ENCODE assay signal across 2 cellular contexts in the genomic region with DNA sequence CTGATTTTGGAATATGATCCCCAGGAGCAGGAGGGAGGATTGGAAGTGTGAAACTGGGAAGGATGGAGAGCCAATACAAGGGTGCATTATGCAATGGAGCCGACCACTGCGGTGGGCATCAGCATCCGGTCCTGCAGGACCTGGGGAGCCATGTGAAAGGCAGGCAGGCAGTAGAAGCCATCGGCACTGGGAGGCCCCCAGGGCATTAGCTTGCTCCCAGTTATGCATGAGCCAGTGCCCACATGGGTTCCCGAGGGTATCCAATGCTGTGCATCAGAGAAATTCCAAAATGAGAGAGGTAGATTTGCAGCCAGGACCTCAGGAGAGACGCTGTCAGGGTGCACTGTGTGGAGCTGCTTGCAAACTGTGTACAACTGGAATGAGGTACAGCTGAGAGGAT.
TF ChIP-seq lines count a peak whose summit lies in the region.

No MANE protein-coding gene starts in this region.

TF ChIP-seq in SK-N-SH, 30 proteins besides CTCF, POLR2A, EP300 and RAD21 (continued from another document):
- TF ChIP-seq, protein P1, sequence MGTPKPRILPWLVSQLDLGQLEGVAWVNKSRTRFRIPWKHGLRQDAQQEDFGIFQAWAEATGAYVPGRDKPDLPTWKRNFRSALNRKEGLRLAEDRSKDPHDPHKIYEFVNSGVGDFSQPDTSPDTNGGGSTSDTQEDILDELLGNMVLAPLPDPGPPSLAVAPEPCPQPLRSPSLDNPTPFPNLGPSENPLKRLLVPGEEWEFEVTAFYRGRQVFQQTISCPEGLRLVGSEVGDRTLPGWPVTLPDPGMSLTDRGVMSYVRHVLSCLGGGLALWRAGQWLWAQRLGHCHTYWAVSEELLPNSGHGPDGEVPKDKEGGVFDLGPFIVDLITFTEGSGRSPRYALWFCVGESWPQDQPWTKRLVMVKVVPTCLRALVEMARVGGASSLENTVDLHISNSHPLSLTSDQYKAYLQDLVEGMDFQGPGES (IDR thresholded peaks at IDR 0.05; ENCODE audit: low read depth, low read length) = no peak
- TF ChIP-seq EZH2phosphoT487 (IDR thresholded peaks at IDR 0.05; ENCODE audit: borderline replicate concordance, low read depth) (no peak), JUND (IDR thresholded peaks at IDR 0.05) (no peak), RFX5 (IDR thresholded peaks at IDR 0.05; ENCODE audit: low read length) (no peak), CHD2 (IDR thresholded peaks at IDR 0.05; ENCODE audit: low read length, partially characterized antibody) (no peak)
- TF ChIP-seq, protein P2, sequence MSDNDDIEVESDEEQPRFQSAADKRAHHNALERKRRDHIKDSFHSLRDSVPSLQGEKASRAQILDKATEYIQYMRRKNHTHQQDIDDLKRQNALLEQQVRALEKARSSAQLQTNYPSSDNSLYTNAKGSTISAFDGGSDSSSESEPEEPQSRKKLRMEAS (IDR thresholded peaks at IDR 0.05; ENCODE audit: low read depth) = no peak
- TF ChIP-seq, protein P3, sequence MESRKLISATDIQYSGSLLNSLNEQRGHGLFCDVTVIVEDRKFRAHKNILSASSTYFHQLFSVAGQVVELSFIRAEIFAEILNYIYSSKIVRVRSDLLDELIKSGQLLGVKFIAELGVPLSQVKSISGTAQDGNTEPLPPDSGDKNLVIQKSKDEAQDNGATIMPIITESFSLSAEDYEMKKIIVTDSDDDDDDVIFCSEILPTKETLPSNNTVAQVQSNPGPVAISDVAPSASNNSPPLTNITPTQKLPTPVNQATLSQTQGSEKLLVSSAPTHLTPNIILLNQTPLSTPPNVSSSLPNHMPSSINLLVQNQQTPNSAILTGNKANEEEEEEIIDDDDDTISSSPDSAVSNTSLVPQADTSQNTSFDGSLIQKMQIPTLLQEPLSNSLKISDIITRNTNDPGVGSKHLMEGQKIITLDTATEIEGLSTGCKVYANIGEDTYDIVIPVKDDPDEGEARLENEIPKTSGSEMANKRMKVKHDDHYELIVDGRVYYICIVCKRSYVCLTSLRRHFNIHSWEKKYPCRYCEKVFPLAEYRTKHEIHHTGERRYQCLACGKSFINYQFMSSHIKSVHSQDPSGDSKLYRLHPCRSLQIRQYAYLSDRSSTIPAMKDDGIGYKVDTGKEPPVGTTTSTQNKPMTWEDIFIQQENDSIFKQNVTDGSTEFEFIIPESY (IDR thresholded peaks at IDR 0.05; ENCODE audit: borderline replicate concordance, low read depth) = no peak
- TF ChIP-seq, protein P4, sequence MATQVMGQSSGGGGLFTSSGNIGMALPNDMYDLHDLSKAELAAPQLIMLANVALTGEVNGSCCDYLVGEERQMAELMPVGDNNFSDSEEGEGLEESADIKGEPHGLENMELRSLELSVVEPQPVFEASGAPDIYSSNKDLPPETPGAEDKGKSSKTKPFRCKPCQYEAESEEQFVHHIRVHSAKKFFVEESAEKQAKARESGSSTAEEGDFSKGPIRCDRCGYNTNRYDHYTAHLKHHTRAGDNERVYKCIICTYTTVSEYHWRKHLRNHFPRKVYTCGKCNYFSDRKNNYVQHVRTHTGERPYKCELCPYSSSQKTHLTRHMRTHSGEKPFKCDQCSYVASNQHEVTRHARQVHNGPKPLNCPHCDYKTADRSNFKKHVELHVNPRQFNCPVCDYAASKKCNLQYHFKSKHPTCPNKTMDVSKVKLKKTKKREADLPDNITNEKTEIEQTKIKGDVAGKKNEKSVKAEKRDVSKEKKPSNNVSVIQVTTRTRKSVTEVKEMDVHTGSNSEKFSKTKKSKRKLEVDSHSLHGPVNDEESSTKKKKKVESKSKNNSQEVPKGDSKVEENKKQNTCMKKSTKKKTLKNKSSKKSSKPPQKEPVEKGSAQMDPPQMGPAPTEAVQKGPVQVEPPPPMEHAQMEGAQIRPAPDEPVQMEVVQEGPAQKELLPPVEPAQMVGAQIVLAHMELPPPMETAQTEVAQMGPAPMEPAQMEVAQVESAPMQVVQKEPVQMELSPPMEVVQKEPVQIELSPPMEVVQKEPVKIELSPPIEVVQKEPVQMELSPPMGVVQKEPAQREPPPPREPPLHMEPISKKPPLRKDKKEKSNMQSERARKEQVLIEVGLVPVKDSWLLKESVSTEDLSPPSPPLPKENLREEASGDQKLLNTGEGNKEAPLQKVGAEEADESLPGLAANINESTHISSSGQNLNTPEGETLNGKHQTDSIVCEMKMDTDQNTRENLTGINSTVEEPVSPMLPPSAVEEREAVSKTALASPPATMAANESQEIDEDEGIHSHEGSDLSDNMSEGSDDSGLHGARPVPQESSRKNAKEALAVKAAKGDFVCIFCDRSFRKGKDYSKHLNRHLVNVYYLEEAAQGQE (IDR thresholded peaks at IDR 0.05; ENCODE audit: low read depth, low read length) = no peak
- TF ChIP-seq, protein P5, sequence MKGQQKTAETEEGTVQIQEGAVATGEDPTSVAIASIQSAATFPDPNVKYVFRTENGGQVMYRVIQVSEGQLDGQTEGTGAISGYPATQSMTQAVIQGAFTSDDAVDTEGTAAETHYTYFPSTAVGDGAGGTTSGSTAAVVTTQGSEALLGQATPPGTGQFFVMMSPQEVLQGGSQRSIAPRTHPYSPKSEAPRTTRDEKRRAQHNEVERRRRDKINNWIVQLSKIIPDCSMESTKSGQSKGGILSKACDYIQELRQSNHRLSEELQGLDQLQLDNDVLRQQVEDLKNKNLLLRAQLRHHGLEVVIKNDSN (IDR thresholded peaks at IDR 0.05; ENCODE audit: borderline replicate concordance, low read depth) = no peak

TF ChIP-seq in SK-N-SH treated with all-trans-retinoic acid at 6 μM for 48 hours, 23 proteins besides CTCF, POLR2A, EP300 and RAD21:
- TF ChIP-seq, protein P6, sequence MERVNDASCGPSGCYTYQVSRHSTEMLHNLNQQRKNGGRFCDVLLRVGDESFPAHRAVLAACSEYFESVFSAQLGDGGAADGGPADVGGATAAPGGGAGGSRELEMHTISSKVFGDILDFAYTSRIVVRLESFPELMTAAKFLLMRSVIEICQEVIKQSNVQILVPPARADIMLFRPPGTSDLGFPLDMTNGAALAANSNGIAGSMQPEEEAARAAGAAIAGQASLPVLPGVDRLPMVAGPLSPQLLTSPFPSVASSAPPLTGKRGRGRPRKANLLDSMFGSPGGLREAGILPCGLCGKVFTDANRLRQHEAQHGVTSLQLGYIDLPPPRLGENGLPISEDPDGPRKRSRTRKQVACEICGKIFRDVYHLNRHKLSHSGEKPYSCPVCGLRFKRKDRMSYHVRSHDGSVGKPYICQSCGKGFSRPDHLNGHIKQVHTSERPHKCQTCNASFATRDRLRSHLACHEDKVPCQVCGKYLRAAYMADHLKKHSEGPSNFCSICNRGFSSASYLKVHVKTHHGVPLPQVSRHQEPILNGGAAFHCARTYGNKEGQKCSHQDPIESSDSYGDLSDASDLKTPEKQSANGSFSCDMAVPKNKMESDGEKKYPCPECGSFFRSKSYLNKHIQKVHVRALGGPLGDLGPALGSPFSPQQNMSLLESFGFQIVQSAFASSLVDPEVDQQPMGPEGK (CRISPR knock-in tag; IDR thresholded peaks at IDR 0.05; ENCODE audit: borderline replicate concordance) = no peak
- TF ChIP-seq RARB (CRISPR knock-in tag; IDR thresholded peaks at IDR 0.05) (no peak), ISL1 (CRISPR knock-in tag; IDR thresholded peaks at IDR 0.05) (no peak), OSR1 (CRISPR knock-in tag; IDR thresholded peaks at IDR 0.05) (no peak), ZFP30 (CRISPR knock-in tag; IDR thresholded peaks at IDR 0.05) (no peak), CSDC2 (CRISPR knock-in tag; IDR thresholded peaks at IDR 0.05) (no peak), ZNF8 (CRISPR knock-in tag; IDR thresholded peaks at IDR 0.05) (no peak), CREB5 (CRISPR knock-in tag; IDR thresholded peaks at IDR 0.05; ENCODE audit: low read depth) (no peak), ZNF565 (CRISPR knock-in tag; conservative IDR thresholded peaks at IDR 0.05; ENCODE audit: low read depth) (no peak), BACH2 (CRISPR knock-in tag; IDR thresholded peaks at IDR 0.05; ENCODE audit: borderline replicate concordance) (no peak)
- TF ChIP-seq, protein P7, sequence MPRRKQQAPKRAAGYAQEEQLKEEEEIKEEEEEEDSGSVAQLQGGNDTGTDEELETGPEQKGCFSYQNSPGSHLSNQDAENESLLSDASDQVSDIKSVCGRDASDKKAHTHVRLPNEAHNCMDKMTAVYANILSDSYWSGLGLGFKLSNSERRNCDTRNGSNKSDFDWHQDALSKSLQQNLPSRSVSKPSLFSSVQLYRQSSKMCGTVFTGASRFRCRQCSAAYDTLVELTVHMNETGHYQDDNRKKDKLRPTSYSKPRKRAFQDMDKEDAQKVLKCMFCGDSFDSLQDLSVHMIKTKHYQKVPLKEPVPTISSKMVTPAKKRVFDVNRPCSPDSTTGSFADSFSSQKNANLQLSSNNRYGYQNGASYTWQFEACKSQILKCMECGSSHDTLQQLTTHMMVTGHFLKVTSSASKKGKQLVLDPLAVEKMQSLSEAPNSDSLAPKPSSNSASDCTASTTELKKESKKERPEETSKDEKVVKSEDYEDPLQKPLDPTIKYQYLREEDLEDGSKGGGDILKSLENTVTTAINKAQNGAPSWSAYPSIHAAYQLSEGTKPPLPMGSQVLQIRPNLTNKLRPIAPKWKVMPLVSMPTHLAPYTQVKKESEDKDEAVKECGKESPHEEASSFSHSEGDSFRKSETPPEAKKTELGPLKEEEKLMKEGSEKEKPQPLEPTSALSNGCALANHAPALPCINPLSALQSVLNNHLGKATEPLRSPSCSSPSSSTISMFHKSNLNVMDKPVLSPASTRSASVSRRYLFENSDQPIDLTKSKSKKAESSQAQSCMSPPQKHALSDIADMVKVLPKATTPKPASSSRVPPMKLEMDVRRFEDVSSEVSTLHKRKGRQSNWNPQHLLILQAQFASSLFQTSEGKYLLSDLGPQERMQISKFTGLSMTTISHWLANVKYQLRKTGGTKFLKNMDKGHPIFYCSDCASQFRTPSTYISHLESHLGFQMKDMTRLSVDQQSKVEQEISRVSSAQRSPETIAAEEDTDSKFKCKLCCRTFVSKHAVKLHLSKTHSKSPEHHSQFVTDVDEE (CRISPR knock-in tag; IDR thresholded peaks at IDR 0.05) = no peak
